Comparison of ENCODE assay signal across 1 cellular context in the genomic region with DNA sequence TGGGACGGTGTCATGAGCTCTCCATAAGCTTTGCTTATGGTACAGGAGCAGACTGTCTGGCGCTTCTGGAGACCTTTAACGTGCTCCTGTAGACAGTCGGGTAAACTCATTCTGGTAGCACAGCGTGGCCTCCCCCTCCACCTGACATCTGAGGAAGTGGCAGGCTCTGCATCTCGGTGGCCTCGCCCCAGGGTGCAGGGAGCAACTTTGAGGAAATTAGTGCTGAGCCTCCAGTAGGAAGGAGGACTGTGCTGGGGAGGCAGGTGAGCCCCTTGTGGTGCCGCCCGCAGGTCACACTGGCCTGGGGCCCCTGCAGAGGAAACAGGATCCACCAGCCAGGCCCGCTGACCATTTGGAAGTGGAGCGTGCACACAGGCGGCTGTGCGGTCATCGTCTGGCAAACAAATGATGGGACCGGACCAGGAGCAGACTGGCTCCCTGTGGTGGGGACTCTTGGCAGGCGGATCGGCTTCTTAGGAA.
TF ChIP-seq lines count a peak whose summit lies in the region.

No MANE protein-coding gene starts in this region.

TF ChIP-seq in K562, 482 proteins besides CTCF, POLR2A, EP300 and RAD21 (continued from another document and continues in another):
- TF ChIP-seq HIVEP1 (CRISPR knock-in tag; IDR thresholded peaks at IDR 0.05) = no peak
- TF ChIP-seq E2F6 (IDR thresholded peaks at IDR 0.05; ENCODE audit: borderline replicate concordance in 1 of 2, extremely low read depth in 1 of 2, insufficient read depth in 1 of 2, insufficient read length in 1 of 2, low read depth in 1 of 2, low read length in 1 of 2, poor library complexity in 1 of 2, severe bottlenecking in 1 of 2) = peak in 1 of 2 experiments; percentile 16
- TF ChIP-seq KLF13 (tag; IDR thresholded peaks at IDR 0.05; ENCODE audit: borderline replicate concordance, low read depth) = no peak
- TF ChIP-seq CHD1 (IDR thresholded peaks at IDR 0.05; ENCODE audit: low read length) = no peak
- no peak for TF ChIP-seq TRIM28 (IDR thresholded peaks at IDR 0.05)
- no peak for TF ChIP-seq ERF (CRISPR knock-in tag; IDR thresholded peaks at IDR 0.05)
- TF ChIP-seq USF2 (CRISPR knock-in tag; IDR thresholded peaks at IDR 0.05) = no peak
- TF ChIP-seq EP400 (IDR thresholded peaks at IDR 0.05) = no peak
- 0 out of 2 replicates have a peak, but pooled peaks have one; percentile 22 for TF ChIP-seq HMGXB4 (CRISPR knock-in tag; IDR thresholded peaks at IDR 0.05)
- no peak for TF ChIP-seq NELFE (IDR thresholded peaks at IDR 0.05; ENCODE audit: insufficient read depth, insufficient read length)
- TF ChIP-seq L3MBTL2 (IDR thresholded peaks at IDR 0.05) = no peak
- TF ChIP-seq, protein P1, sequence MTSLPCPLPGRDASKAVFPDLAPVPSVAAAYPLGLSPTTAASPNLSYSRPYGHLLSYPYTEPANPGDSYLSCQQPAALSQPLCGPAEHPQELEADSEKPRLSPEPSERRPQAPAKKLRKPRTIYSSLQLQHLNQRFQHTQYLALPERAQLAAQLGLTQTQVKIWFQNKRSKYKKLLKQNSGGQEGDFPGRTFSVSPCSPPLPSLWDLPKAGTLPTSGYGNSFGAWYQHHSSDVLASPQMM (CRISPR knock-in tag; IDR thresholded peaks at IDR 0.05) = no peak
- no peak for TF ChIP-seq FOXK1 (CRISPR knock-in tag; IDR thresholded peaks at IDR 0.05; ENCODE audit: borderline replicate concordance)
- no peak for TF ChIP-seq GATA2 (CRISPR knock-in tag; IDR thresholded peaks at IDR 0.05)
- TF ChIP-seq HNRNPK (IDR thresholded peaks at IDR 0.05; ENCODE audit: low read depth, low read length, poor library complexity, severe bottlenecking) = no peak
- peak; percentile 60; the same call in 1 of the 2 replicates for TF ChIP-seq SPI1 (IDR thresholded peaks at IDR 0.05; ENCODE audit: borderline replicate concordance, low read depth, low read length)
- TF ChIP-seq ZNF512 (tag; IDR thresholded peaks at IDR 0.05) = no peak
- no peak for TF ChIP-seq BRF2 (IDR thresholded peaks at IDR 0.05; ENCODE audit: borderline replicate concordance, insufficient read depth, insufficient read length)
- 0 out of 4 replicates have a peak, but pooled peaks of 1 of the 2 experiments have one; percentile 14 for TF ChIP-seq UBTF (IDR thresholded peaks at IDR 0.05; ENCODE audit: borderline replicate concordance in 1 of 2, low read depth in 2 of 2, low read length in 2 of 2)
- no peak for TF ChIP-seq ZNF79 (CRISPR knock-in tag; IDR thresholded peaks at IDR 0.05; ENCODE audit: low read depth)
- TF ChIP-seq DMBX1 (CRISPR knock-in tag; IDR thresholded peaks at IDR 0.05; ENCODE audit: borderline replicate concordance) = no peak
- TF ChIP-seq, protein P2, sequence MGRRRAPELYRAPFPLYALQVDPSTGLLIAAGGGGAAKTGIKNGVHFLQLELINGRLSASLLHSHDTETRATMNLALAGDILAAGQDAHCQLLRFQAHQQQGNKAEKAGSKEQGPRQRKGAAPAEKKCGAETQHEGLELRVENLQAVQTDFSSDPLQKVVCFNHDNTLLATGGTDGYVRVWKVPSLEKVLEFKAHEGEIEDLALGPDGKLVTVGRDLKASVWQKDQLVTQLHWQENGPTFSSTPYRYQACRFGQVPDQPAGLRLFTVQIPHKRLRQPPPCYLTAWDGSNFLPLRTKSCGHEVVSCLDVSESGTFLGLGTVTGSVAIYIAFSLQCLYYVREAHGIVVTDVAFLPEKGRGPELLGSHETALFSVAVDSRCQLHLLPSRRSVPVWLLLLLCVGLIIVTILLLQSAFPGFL (CRISPR knock-in tag; IDR thresholded peaks at IDR 0.05) = no peak
- no peak for TF ChIP-seq ARHGAP35 (IDR thresholded peaks at IDR 0.05; ENCODE audit: partially characterized antibody)
- TF ChIP-seq ZNF766 (CRISPR knock-in tag; conservative IDR thresholded peaks at IDR 0.05) = no peak
- no peak for TF ChIP-seq ELF4 (CRISPR knock-in tag; IDR thresholded peaks at IDR 0.05)
- TF ChIP-seq XRCC4 (IDR thresholded peaks at IDR 0.05; ENCODE audit: extremely low read depth, insufficient read depth, insufficient read length) = no peak
- TF ChIP-seq, protein P3, sequence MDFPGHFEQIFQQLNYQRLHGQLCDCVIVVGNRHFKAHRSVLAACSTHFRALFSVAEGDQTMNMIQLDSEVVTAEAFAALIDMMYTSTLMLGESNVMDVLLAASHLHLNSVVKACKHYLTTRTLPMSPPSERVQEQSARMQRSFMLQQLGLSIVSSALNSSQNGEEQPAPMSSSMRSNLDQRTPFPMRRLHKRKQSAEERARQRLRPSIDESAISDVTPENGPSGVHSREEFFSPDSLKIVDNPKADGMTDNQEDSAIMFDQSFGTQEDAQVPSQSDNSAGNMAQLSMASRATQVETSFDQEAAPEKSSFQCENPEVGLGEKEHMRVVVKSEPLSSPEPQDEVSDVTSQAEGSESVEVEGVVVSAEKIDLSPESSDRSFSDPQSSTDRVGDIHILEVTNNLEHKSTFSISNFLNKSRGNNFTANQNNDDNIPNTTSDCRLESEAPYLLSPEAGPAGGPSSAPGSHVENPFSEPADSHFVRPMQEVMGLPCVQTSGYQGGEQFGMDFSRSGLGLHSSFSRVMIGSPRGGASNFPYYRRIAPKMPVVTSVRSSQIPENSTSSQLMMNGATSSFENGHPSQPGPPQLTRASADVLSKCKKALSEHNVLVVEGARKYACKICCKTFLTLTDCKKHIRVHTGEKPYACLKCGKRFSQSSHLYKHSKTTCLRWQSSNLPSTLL (IDR thresholded peaks at IDR 0.05) = no peak
- TF ChIP-seq KHSRP (IDR thresholded peaks at IDR 0.05) = no peak
- TF ChIP-seq, protein P4, sequence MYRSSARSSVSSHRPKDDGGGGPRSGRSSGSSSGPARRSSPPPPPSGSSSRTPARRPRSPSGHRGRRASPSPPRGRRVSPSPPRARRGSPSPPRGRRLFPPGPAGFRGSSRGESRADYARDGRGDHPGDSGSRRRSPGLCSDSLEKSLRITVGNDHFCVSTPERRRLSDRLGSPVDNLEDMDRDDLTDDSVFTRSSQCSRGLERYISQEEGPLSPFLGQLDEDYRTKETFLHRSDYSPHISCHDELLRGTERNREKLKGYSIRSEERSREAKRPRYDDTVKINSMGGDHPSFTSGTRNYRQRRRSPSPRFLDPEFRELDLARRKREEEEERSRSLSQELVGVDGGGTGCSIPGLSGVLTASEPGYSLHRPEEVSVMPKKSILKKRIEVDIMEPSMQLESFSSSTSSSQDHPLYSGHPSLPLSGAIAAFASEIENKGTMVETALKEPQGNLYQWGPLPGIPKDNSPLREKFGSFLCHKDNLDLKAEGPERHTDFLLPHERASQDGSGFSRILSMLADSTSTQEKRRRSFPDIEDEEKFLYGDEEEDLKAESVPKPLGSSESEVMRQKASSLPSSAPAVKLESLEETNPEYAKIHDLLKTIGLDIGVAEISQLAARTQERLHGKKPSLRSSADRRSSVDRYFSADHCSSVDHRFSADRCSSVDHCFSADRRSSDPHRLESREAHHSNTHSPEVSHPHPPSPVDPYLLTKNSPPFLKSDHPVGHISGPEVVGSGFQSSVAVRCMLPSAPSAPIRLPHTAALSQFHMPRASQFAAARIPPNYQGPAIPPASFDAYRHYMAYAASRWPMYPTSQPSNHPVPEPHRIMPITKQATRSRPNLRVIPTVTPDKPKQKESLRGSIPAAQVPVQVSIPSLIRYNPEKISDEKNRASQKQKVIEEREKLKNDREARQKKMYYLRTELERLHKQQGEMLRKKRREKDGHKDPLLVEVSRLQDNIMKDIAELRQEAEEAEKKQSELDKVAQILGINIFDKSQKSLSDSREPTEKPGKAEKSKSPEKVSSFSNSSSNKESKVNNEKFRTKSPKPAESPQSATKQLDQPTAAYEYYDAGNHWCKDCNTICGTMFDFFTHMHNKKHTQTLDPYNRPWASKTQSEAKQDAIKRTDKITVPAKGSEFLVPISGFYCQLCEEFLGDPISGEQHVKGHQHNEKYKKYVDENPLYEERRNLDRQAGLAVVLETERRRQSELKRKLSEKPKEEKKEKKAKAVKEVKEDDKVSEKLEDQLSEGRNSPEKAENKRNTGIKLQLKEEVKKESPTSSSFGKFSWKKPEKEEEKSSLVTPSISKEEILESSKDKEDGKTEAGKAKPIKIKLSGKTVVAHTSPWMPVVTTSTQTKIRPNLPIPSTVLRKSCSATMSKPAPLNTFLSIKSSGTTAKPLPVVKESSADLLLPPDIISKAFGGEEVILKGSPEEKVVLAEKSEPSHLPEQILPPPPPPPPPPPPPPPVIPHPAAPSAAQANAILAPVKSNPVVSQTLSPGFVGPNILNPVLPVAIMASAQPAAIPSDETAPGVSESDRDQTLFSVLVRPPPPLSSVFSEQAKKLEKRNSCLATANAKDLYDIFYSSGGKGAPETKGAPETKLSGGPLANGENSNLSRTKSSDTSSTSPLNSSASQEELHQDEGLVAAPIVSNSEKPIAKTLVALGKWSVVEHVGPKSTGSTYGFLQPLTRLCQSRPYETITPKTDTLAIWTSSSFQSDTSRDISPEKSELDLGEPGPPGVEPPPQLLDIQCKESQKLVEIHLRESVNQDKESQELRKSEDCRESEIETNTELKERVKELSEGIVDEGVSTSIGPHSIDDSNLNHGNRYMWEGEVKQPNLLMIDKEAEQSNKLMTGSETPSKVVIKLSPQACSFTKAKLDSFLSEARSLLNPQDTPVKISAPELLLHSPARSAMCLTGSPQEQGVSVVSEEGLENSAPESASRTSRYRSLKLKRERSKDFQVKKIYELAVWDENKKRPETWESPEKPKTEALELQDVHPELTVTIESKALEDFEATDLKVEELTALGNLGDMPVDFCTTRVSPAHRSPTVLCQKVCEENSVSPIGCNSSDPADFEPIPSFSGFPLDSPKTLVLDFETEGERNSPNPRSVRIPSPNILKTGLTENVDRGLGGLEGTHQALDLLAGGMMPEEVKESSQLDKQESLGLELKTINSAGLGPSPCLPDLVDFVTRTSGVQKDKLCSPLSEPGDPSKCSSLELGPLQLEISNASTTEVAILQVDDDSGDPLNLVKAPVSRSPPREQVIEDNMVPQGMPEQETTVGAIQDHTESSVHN (IDR thresholded peaks at IDR 0.05; ENCODE audit: borderline replicate concordance in 1 of 2, low read depth in 1 of 2) = no peak
- TF ChIP-seq U2AF2 (optimal IDR thresholded peaks at IDR 0.05; ENCODE audit: low read depth, low read length) = no peak
- TF ChIP-seq, protein P5, sequence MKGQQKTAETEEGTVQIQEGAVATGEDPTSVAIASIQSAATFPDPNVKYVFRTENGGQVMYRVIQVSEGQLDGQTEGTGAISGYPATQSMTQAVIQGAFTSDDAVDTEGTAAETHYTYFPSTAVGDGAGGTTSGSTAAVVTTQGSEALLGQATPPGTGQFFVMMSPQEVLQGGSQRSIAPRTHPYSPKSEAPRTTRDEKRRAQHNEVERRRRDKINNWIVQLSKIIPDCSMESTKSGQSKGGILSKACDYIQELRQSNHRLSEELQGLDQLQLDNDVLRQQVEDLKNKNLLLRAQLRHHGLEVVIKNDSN (CRISPR knock-in tag; IDR thresholded peaks at IDR 0.05) = no peak; the same call in 1 of the 2 replicates
- no peak for TF ChIP-seq ZNF76 (CRISPR knock-in tag; IDR thresholded peaks at IDR 0.05; ENCODE audit: borderline replicate concordance)
